In genomic region chr2:10477443-10478297, GRCh38 we compare ENCODE assay signal across 16 cellular contexts. TPM values are rescaled to one million over a fixed set of nuclear protein-coding genes. Genes with fewer than 3 reads are reported as not detected.
DNase-seq lines count a peak whose midpoint lies in the region; ATAC-seq and TF ChIP-seq lines count a peak whose summit lies in the region.
"Had no signal": no experiment of that assay in that cellular context is flagged by ENCODE, and none has a peak within 500 bp of the region (broad histone marks: within the 10 kb centered on the region; RNA-seq: fewer than 3 reads in every experiment).

No MANE protein-coding gene starts in this region.

- H3K9me3 Mint-ChIP-seq in CD8-positive, alpha-beta memory T cell: no peaks in the 10 kb centered on the region
- H3K9me3 Mint-ChIP-seq: dendritic cell treated with granulocyte-macrophage colony-stimulating factor and Interleukin-4, amounts not matched to agents 40 ng/mL and 50 ng/mL, for 4 days had no signal

- H3K27me3 ChIP-seq in CD8-positive, alpha-beta memory T cell (ENCODE audit: insufficient read depth, low read length, poor library complexity, severe bottlenecking): no peaks in the 10 kb centered on the region
- H3K27me3 ChIP-seq: SJCRH30 had no signal

- DNase-seq in DMS 273 (lab: John Stamatoyannopoulos, UW; ENCODE audit: unreplicated experiment) (peak; percentile 23), DMS 273 treated with DMSO at 0.1 percent for 48 hours (lab: John Stamatoyannopoulos, UW) (no peak), SW480 (ENCODE audit: low spot score) (peak; percentile 78), myocyte (ENCODE audit: low read depth) (peak; percentile 19), NCI-H1092 treated with DMSO at 0.1 percent for 48 hours (lab: John Stamatoyannopoulos, UW) (no peak)
- DNase-seq in CD8-positive, alpha-beta memory T cell: no peak
- DNase-seq: DMS79, Karpas-422, lower lobe of right lung, NCI-H2081 had no signal

- peaks cover 0 to 4% of the 10 kb centered on the region in 2 donors for H3K27me3 Mint-ChIP-seq in CD8-positive, alpha-beta memory T cell

- no peaks in the 10 kb centered on the region for H3K36me3 ChIP-seq in CD8-positive, alpha-beta memory T cell (ENCODE audit: insufficient read depth, low read length)
- H3K36me3 ChIP-seq: lower lobe of right lung, SJCRH30 had no signal

- POLR2A ChIA-PET in CD8-positive, alpha-beta memory T cell (lab: Charles Lee): no interaction called here

- no peak for ATAC-seq in SK-N-SH treated with all-trans-retinoic acid at 6 μM for 48 hours
- no peak for ATAC-seq in GM21390 (IDR thresholded peaks at IDR 0.05; ENCODE audit: unreplicated experiment)
- ATAC-seq: lower lobe of right lung had no signal

- CTCF ChIA-PET in CD8-positive, alpha-beta memory T cell (lab: Charles Lee): no interaction called here

- H3K27ac Mint-ChIP-seq in CD8-positive, alpha-beta memory T cell: peak overlapping the region in 5 of 8 donors; percentile 6 to 82 (median 50)
- H3K27ac Mint-ChIP-seq: dendritic cell treated with granulocyte-macrophage colony-stimulating factor and Interleukin-4, amounts not matched to agents 40 ng/mL and 50 ng/mL, for 4 days had no signal

- no peaks in the 10 kb centered on the region for H3K9me3 ChIP-seq in CD8-positive, alpha-beta memory T cell (ENCODE audit: low read length)
- H3K9me3 ChIP-seq: lower lobe of right lung, SJCRH30 had no signal

- H3K4me3 ChIP-seq in CD8-positive, alpha-beta memory T cell (ENCODE audit: low read length): no peak overlapping the region
- H3K4me3 ChIP-seq: lower lobe of right lung, SJCRH30 had no signal

- no peaks in the 10 kb centered on the region for H3K36me3 Mint-ChIP-seq in CD8-positive, alpha-beta memory T cell

- H3K27ac ChIP-seq in CD8-positive, alpha-beta memory T cell (ENCODE audit: low read depth, low read length): no peak overlapping the region
- H3K27ac ChIP-seq: 22Rv1, lower lobe of right lung, VCaP had no signal

- H3K4me3 Mint-ChIP-seq in CD8-positive, alpha-beta memory T cell: no peak overlapping the region
- H3K4me3 Mint-ChIP-seq: dendritic cell treated with granulocyte-macrophage colony-stimulating factor and Interleukin-4, amounts not matched to agents 40 ng/mL and 50 ng/mL, for 4 days had no signal

- H3K4me1 Mint-ChIP-seq in CD8-positive, alpha-beta memory T cell: peaks cover 14 to 22% (median 15%) of the 10 kb centered on the region in 3 donors

- H3K4me1 ChIP-seq in CD8-positive, alpha-beta memory T cell (ENCODE audit: insufficient read depth, low read length): no peaks in the 10 kb centered on the region
- H3K4me1 ChIP-seq: lower lobe of right lung had no signal

TF ChIP-seq in SK-N-SH treated with all-trans-retinoic acid at 6 μM for 48 hours, 23 proteins besides CTCF, POLR2A, EP300 and RAD21:
- TF ChIP-seq ESRRG (CRISPR knock-in tag; IDR thresholded peaks at IDR 0.05) (no peak), GLIS3 (CRISPR knock-in tag; IDR thresholded peaks at IDR 0.05) (no peak), ZFP3 (CRISPR knock-in tag; IDR thresholded peaks at IDR 0.05) (no peak), BACH2 (CRISPR knock-in tag; IDR thresholded peaks at IDR 0.05; ENCODE audit: borderline replicate concordance) (no peak), PPARA (CRISPR knock-in tag; IDR thresholded peaks at IDR 0.05; ENCODE audit: borderline replicate concordance) (no peak), CSDC2 (CRISPR knock-in tag; IDR thresholded peaks at IDR 0.05) (no peak), ZC3H10 (CRISPR knock-in tag; IDR thresholded peaks at IDR 0.05) (no peak)
TF ChIP-seq in SK-N-SH treated with all-trans-retinoic acid at 6 μM for 48 hours: peak in this region for 0.

RNA-seq across cellular contexts. Expression of gene ODC1, which starts 29.5 kb away (rescaled TPM):
- 100 to 1,000 TPM; 565 to 566 TPM for total RNA-seq in CD8-positive, alpha-beta memory T cell
- polyA plus RNA-seq in CD8-positive, alpha-beta memory T cell: 57.1 TPM
- total RNA-seq in myocyte: 338 and 376 TPM in 2 replicates
- 107 TPM for polyA plus RNA-seq in myocyte (2012)

Comparison
In these comparisons a context has a peak if more than half of its experiments do, and no peak if none do; other contexts are left out.
1. DNase-seq: peak in DMS 273 (single experiment), SW480 (single experiment) and myocyte (single experiment); none in DMS 273 treated with DMSO at 0.1 percent for 48 hours (single experiment), CD8-positive, alpha-beta memory T cell (0 of 5) and NCI-H1092 treated with DMSO at 0.1 percent for 48 hours (single experiment).